ENCODE assay signal across 28 cellular contexts in the genomic region with DNA sequence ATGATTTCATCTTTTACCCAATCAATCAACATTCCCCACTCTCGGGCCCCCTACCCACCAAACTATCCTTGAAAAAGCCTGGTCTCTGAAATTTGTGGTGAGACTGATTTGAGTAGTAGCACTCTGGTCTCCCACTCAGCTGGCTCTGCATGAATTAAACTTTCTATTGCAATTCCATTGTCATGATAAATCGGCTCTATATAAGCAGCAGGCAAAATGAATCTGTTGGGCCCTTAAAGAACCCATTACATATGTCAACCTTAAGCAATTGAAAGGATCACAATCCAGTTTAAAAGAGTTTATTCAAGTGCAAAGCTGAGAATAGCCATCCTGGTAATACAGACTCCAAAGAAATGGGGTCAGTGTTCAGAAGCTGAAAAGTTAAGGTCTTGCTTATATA.
"Had no signal": no experiment of that assay in that cellular context is flagged by ENCODE, and none has a peak within 500 bp of the region (broad histone marks: within the 10 kb centered on the region; RNA-seq: fewer than 3 reads in every experiment).

No MANE protein-coding gene starts in this region.

- H3K36me3 ChIP-seq: left lung, lower lobe of right lung, pancreas, prostate gland, spleen, transverse colon, upper lobe of left lung, vagina had no signal

- H3K27ac ChIP-seq: hepatocyte, left lung, lower lobe of right lung, pancreas, prostate gland, spleen, transverse colon, upper lobe of left lung, vagina had no signal

- DNase-seq: immature natural killer cell; kidney; left colon; left lung; lower lobe of right lung; mammary epithelial cell; mesenchymal stem cell; naive thymus-derived CD8-positive, alpha-beta T cell; nucleus accumbens; pancreas; posterior cingulate gyrus; retina; right cardiac atrium; small intestine; spleen; stimulated activated CD4-positive, alpha-beta T cell treated with anti-CD3 and anti-CD28 coated beads, Interleukin-4, amount 100 ng/mL, for 24 hours; stimulated activated naive CD4-positive, alpha-beta T cell; substantia nigra; transverse colon; upper lobe of left lung had no signal

- H3K4me1 Mint-ChIP-seq: immature natural killer cell; naive thymus-derived CD8-positive, alpha-beta T cell; nephron; neural crest cell; stimulated activated effector memory CD8-positive, alpha-beta T cell treated with anti-CD3 and anti-CD28 coated beads, Interleukin-12 subunit alpha, Interleukin-12 subunit beta, amount 100 ng/mL, for 72 hours had no signal

- H3K27ac Mint-ChIP-seq: immature natural killer cell; naive thymus-derived CD8-positive, alpha-beta T cell; nephron; stimulated activated effector memory CD8-positive, alpha-beta T cell treated with anti-CD3 and anti-CD28 coated beads, Interleukin-12 subunit alpha, Interleukin-12 subunit beta, amount 100 ng/mL, for 72 hours; stimulated activated naive CD8-positive, alpha-beta T cell treated with anti-CD3 and anti-CD28 coated beads, Interleukin-15, Interleukin-2, amounts not matched to agents 100 ng/mL and 50 ng/mL, for 24 hours had no signal

- H3K4me3 Mint-ChIP-seq: immature natural killer cell; naive thymus-derived CD8-positive, alpha-beta T cell; nephron; neural crest cell; stimulated activated effector memory CD8-positive, alpha-beta T cell treated with anti-CD3 and anti-CD28 coated beads, Interleukin-12 subunit alpha, Interleukin-12 subunit beta, amount 100 ng/mL, for 72 hours; stimulated activated naive CD8-positive, alpha-beta T cell treated with anti-CD3 and anti-CD28 coated beads, Interleukin-15, Interleukin-2, amounts not matched to agents 100 ng/mL and 50 ng/mL, for 24 hours had no signal

- ATAC-seq: left colon; left lung; lower lobe of right lung; naive thymus-derived CD8-positive, alpha-beta T cell; pancreas; right cardiac atrium; sciatic nerve; stimulated activated effector memory CD8-positive, alpha-beta T cell treated with anti-CD3 and anti-CD28 coated beads, Interleukin-12 subunit alpha, Interleukin-12 subunit beta, amount 100 ng/mL, for 72 hours had no signal

- H3K4me3 ChIP-seq: hepatocyte, left lung, lower lobe of right lung, pancreas, prostate gland, spleen, transverse colon, upper lobe of left lung, vagina had no signal

- H3K79me2 ChIP-seq: hepatocyte had no signal

- H3K27me3 Mint-ChIP-seq: stimulated activated naive CD8-positive, alpha-beta T cell treated with anti-CD3 and anti-CD28 coated beads, Interleukin-15, Interleukin-2, amounts not matched to agents 100 ng/mL and 50 ng/mL, for 24 hours had no signal

- H3K4me2 ChIP-seq: hepatocyte had no signal

- H2AFZ ChIP-seq: hepatocyte had no signal

- H3K9me3 Mint-ChIP-seq: immature natural killer cell had no signal

- H3K9me3 ChIP-seq: lower lobe of right lung, pancreas, prostate gland, upper lobe of left lung, vagina had no signal

- H3K36me3 Mint-ChIP-seq: stimulated activated effector memory CD8-positive, alpha-beta T cell treated with anti-CD3 and anti-CD28 coated beads, Interleukin-12 subunit alpha, Interleukin-12 subunit beta, amount 100 ng/mL, for 72 hours had no signal

- H3K4me1 ChIP-seq: left lung, lower lobe of right lung, pancreas, prostate gland, spleen, transverse colon, upper lobe of left lung, vagina had no signal

- H3K27me3 ChIP-seq: hepatocyte, left lung, pancreas, transverse colon, upper lobe of left lung, vagina had no signal
